In the genomic region with DNA sequence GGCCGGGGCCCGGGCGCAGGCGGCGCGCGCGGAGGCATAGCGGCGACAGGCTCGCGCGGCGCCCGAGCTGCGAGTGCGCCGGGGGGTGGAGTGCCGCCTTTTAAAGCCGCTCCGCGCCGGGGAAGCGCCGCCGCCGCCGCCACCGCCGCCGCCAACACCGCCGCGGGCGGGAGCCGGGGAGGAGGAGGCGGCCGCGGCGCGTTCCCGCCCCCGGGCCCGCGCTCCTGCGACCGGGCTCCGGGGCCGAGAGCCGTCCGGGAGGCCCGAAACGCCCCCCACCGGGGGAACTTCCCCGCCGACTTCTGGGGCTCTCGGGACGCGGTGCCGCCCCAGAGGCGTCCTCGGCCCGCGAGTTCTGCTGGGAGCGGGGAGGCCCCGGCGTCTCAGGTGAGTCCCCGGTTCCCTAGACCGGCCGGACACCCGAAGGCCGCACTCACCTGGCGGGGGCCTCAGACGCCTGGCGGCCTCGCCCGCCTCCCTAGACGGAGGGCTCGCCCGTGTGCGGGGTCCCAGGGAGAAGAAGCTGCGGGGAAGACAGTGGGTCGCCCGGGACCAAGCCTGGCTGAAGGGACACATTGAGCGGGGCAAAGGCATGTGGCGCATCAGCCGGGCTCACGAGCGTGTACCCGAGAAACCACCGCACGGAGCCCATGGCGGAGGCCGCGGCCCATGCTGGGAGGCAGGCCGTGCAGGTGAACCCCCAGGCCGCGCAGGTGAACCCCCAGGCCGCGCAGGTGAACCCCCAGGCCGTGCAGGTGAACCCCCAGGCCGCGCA, we compare ENCODE assay signal across 8 cellular contexts. TPM values are rescaled to one million over a fixed set of nuclear protein-coding genes. Genes with fewer than 3 reads are reported as not detected.
DNase-seq lines count a peak whose midpoint lies in the region; ATAC-seq and TF ChIP-seq lines count a peak whose summit lies in the region.

A gene (minus strand): TSS at position 75 of the 775 bp plus-strand sequence. CDS start 37 bp downstream, at position 38.

- no peak for ATAC-seq in HG03469 (IDR thresholded peaks at IDR 0.05; ENCODE audit: unreplicated experiment)
- no peak for ATAC-seq in GM19035 (IDR thresholded peaks at IDR 0.05; ENCODE audit: unreplicated experiment)

- peak within 1 kb of the TSS; percentile 28 for H3K4me3 ChIP-seq in WERI-Rb-1 (ENCODE audit: low read depth, low read length)
- H3K4me3 ChIP-seq in hepatocyte: peak within 1 kb of the TSS; percentile 16
- H3K4me3 ChIP-seq in sigmoid colon: peak within 1 kb of the TSS in 3 of 4 donors; percentile 42 to 49 (median 46)

- H2AFZ ChIP-seq in hepatocyte: peak within 1 kb of the TSS; percentile 40

- TF ChIP-seq EP300 in sigmoid colon (IDR thresholded peaks at IDR 0.05): no peak

- no peaks in the 10 kb centered on the region for H3K79me2 ChIP-seq in hepatocyte

- H3K27me3 ChIP-seq in WERI-Rb-1 (ENCODE audit: insufficient read depth, low read depth, severe bottlenecking) (no peaks in the 10 kb centered on the region), hepatocyte (peaks cover 17% of the 10 kb centered on the region), sigmoid colon (peaks cover 7 to 37% (median 17%) of the 10 kb centered on the region in 3 donors)

- H3K9me3 ChIP-seq in WERI-Rb-1 (ENCODE audit: severe bottlenecking) (peaks cover 7% of the 10 kb centered on the region), hepatocyte (ENCODE audit: low read depth) (no peaks in the 10 kb centered on the region), sigmoid colon (no peaks in the 10 kb centered on the region)

- 37% methylated on average over 41 of the region's 103 CpGs for WGBS in hepatocyte (ENCODE audit: low lambda C conversion rate, missing lambda C conversion rate)
- 20 to 25% methylated on average over 103 of the region's 103 CpGs for WGBS in sigmoid colon, 2 donors

- no peak for TF ChIP-seq POLR2A in sigmoid colon (IDR thresholded peaks at IDR 0.05)

- TF ChIP-seq CTCF in WERI-Rb-1 (IDR thresholded peaks at IDR 0.05; ENCODE audit: low read depth, low read length) (no peak), hepatocyte (IDR thresholded peaks at IDR 0.05; ENCODE audit: poor library complexity) (no peak), sigmoid colon (IDR thresholded peaks at IDR 0.05) (no peak)

- intact Hi-C loops in sigmoid colon (cut with DNase I): no loop called here

- H3K27ac ChIP-seq in WERI-Rb-1 (no peak within 1 kb of the TSS), hepatocyte (no peak within 1 kb of the TSS), sigmoid colon (no peak within 1 kb of the TSS)

- H3K9me2 ChIP-seq in hepatocyte (replicated peaks; ENCODE audit: insufficient read depth): no peaks in the 10 kb centered on the region

- H3K36me3 ChIP-seq in WERI-Rb-1 (no peaks in the 10 kb centered on the region), hepatocyte (replicated peaks; ENCODE audit: insufficient read depth, low read depth) (no peaks in the 10 kb centered on the region), sigmoid colon (no peaks in the 10 kb centered on the region)

- H3K4me2 ChIP-seq in hepatocyte: peak within 1 kb of the TSS; percentile 81

- H4K20me1 ChIP-seq in hepatocyte (ENCODE audit: insufficient read depth, poor library complexity, severe bottlenecking): no peaks in the 10 kb centered on the region

- H3K4me1 ChIP-seq in hepatocyte (ENCODE audit: insufficient read depth): no peaks in the 10 kb centered on the region
- H3K4me1 ChIP-seq in sigmoid colon: peaks cover 0 to 15% (median 8%) of the 10 kb centered on the region in 4 donors

- DNase-seq in NCI-H345 (lab: John Stamatoyannopoulos, UW) (peak; percentile 32), NCI-H345 treated with DMSO at 0.1 percent for 48 hours (lab: John Stamatoyannopoulos, UW; ENCODE audit: unreplicated experiment) (no peak), WERI-Rb-1 (peak; percentile 38), hepatocyte (ENCODE audit: low spot score) (peak; percentile 69), sigmoid colon (no peak), SHP77 (lab: John Stamatoyannopoulos, UW) (no peak)

RNA-seq across cellular contexts. Expression of the gene that starts here (rescaled TPM):
- total RNA-seq in hepatocyte (40.5 and 52.5 TPM in 2 replicates), sigmoid colon (1 to 10 TPM; 2.9 to 8.9 (median 5.2) TPM)
- polyA plus RNA-seq in hepatocyte (31.7 and 36.0 TPM in 2 replicates), sigmoid colon (10 to 100 TPM in 1 of 3 donors, 1 to 10 TPM in 2; 4.2 to 10.3 (median 7.2) TPM)

Comparison
In these comparisons a context has a peak if more than half of its experiments do, and no peak if none do; other contexts are left out.
1. DNase-seq: peak in NCI-H345 (single experiment), WERI-Rb-1 (single experiment) and hepatocyte (single experiment); none in NCI-H345 treated with DMSO at 0.1 percent for 48 hours (single experiment), sigmoid colon (single experiment) and SHP77 (0 of 2).
2. Peak in every context shown above with its lines, with median percentiles within 50 percentile points of each other: H3K4me3 ChIP-seq.